In genomic region chr9:129102791-129103594, GRCh38 we compare ENCODE assay signal across 8 cellular contexts. TPM values are rescaled to one million over a fixed set of nuclear protein-coding genes. Genes with fewer than 3 reads are reported as not detected.
DNase-seq lines count a peak whose midpoint lies in the region; ATAC-seq and TF ChIP-seq lines count a peak whose summit lies in the region.

No MANE protein-coding gene starts in this region.

- H3K27ac Mint-ChIP-seq in activated T-cell treated with anti-CD3 and anti-CD28 coated beads, Interleukin-2, amount 50 U/mL, for 24 hours: no peak overlapping the region
- no peak overlapping the region for H3K27ac Mint-ChIP-seq in glutamatergic neuron (ENCODE audit: unreplicated experiment)
- no peak overlapping the region for H3K27ac Mint-ChIP-seq in CD8-positive, alpha-beta T cell

- no peaks in the 10 kb centered on the region for H3K4me1 ChIP-seq in CD8-positive, alpha-beta T cell (ENCODE audit: insufficient read depth, low read length)

- intact Hi-C loops in sciatic nerve (cut with DNase I): no loop called here
- intact Hi-C loops in CD8-positive, alpha-beta T cell (cut with DNase I, micrococcal nuclease): no loop called here

- no peaks in the 10 kb centered on the region for H3K4me1 Mint-ChIP-seq in activated T-cell treated with anti-CD3 and anti-CD28 coated beads, Interleukin-2, amount 50 U/mL, for 24 hours (ENCODE audit: low read depth)
- H3K4me1 Mint-ChIP-seq in glutamatergic neuron (ENCODE audit: low read depth, unreplicated experiment): no peaks in the 10 kb centered on the region
- no peaks in the 10 kb centered on the region for H3K4me1 Mint-ChIP-seq in CD8-positive, alpha-beta T cell (ENCODE audit: low read depth)

- H3K36me3 Mint-ChIP-seq in activated T-cell treated with anti-CD3 and anti-CD28 coated beads, Interleukin-2, amount 50 U/mL, for 24 hours (ENCODE audit: low read depth): no peaks in the 10 kb centered on the region
- no peaks in the 10 kb centered on the region for H3K36me3 Mint-ChIP-seq in glutamatergic neuron (ENCODE audit: unreplicated experiment)
- H3K36me3 Mint-ChIP-seq in CD8-positive, alpha-beta T cell: peaks cover 4% of the 10 kb centered on the region

- ATAC-seq in sciatic nerve (peak; percentile 52), GM18498 (IDR thresholded peaks at IDR 0.05; ENCODE audit: unreplicated experiment) (no peak)
- no peak for ATAC-seq in CD8-positive, alpha-beta T cell

- H3K27me3 ChIP-seq in CD8-positive, alpha-beta T cell (ENCODE audit: insufficient read depth, low read length): no peaks in the 10 kb centered on the region

- POLR2A ChIA-PET in CD8-positive, alpha-beta T cell (lab: Charles Lee): interaction anchor here (0.5 kb wide), 1 partner anchor 387 kb away, joined by 3 read pairs; no protein-coding TSS in a partner anchor

- H3K27ac ChIP-seq in VCaP: no peak overlapping the region
- no peak overlapping the region for H3K27ac ChIP-seq in CD8-positive, alpha-beta T cell (ENCODE audit: low read depth, low read length)

- no peaks in the 10 kb centered on the region for H3K9me3 ChIP-seq in CD8-positive, alpha-beta T cell (ENCODE audit: low read length)

- H3K4me3 ChIP-seq in CD8-positive, alpha-beta T cell (ENCODE audit: low read depth, low read length): no peak overlapping the region

- no peaks in the 10 kb centered on the region for H3K9me3 Mint-ChIP-seq in activated T-cell treated with anti-CD3 and anti-CD28 coated beads, Interleukin-2, amount 50 U/mL, for 24 hours
- peaks cover 2% of the 10 kb centered on the region for H3K9me3 Mint-ChIP-seq in glutamatergic neuron (ENCODE audit: unreplicated experiment)
- no peaks in the 10 kb centered on the region for H3K9me3 Mint-ChIP-seq in CD8-positive, alpha-beta T cell

- TF ChIP-seq CTCF in VCaP (conservative IDR thresholded peaks at IDR 0.05): peak; percentile 65
- peak; percentile 53 for TF ChIP-seq CTCF in glutamatergic neuron (IDR thresholded peaks at IDR 0.05; ENCODE audit: partially characterized antibody, unreplicated experiment)
- no peak for TF ChIP-seq CTCF in CD8-positive, alpha-beta T cell (IDR thresholded peaks at IDR 0.05)

- no peak overlapping the region for H3K4me3 Mint-ChIP-seq in activated T-cell treated with anti-CD3 and anti-CD28 coated beads, Interleukin-2, amount 50 U/mL, for 24 hours
- no peak overlapping the region for H3K4me3 Mint-ChIP-seq in glutamatergic neuron (ENCODE audit: unreplicated experiment)
- no peak overlapping the region for H3K4me3 Mint-ChIP-seq in CD8-positive, alpha-beta T cell

- H3K36me3 ChIP-seq in CD8-positive, alpha-beta T cell (ENCODE audit: insufficient read depth, low read length): no peaks in the 10 kb centered on the region

- CTCF ChIA-PET in CD8-positive, alpha-beta T cell (lab: Charles Lee): interaction anchor here (1.4 kb wide), 1 partner anchor 29 kb away, joined by 4 read pairs; no protein-coding TSS in a partner anchor

- no peaks in the 10 kb centered on the region for H3K27me3 Mint-ChIP-seq in activated T-cell treated with anti-CD3 and anti-CD28 coated beads, Interleukin-2, amount 50 U/mL, for 24 hours
- H3K27me3 Mint-ChIP-seq in glutamatergic neuron (ENCODE audit: unreplicated experiment): peaks cover 7% of the 10 kb centered on the region
- no peaks in the 10 kb centered on the region for H3K27me3 Mint-ChIP-seq in CD8-positive, alpha-beta T cell (ENCODE audit: low read depth)

- DNase-seq in activated T-cell treated with anti-CD3 and anti-CD28 coated beads, Interleukin-2, amount 50 U/mL, for 24 hours: peak; percentile 39
- DNase-seq in activated T-cell treated with anti-CD3 and anti-CD28 coated beads, Interleukin-2, amount 50 U/mL, for 1 hour: no peak
- DNase-seq in MV-4-11 (lab: John Stamatoyannopoulos, UW) (peak; percentile 51), glutamatergic neuron (peak; percentile 58), sciatic nerve (ENCODE audit: low spot score) (no peak)
- no peak for DNase-seq in CD8-positive, alpha-beta T cell

RNA-seq across cellular contexts. Expression of gene CRAT, which starts 7.6 kb away (rescaled TPM):
- total RNA-seq in glutamatergic neuron (ENCODE audit: unreplicated experiment) (95.8 TPM), sciatic nerve (37.4 TPM)
- total RNA-seq in CD8-positive, alpha-beta T cell: 1 to 10 TPM; 5.6 to 6.3 TPM

RNA-seq across cellular contexts. Expression of gene PTPA, which starts 8.2 kb away (rescaled TPM):
- total RNA-seq in glutamatergic neuron (ENCODE audit: unreplicated experiment) (166 TPM), sciatic nerve (78.2 TPM)
- total RNA-seq in CD8-positive, alpha-beta T cell: 10 to 100 TPM; 24.7 to 26.8 TPM

RNA-seq across cellular contexts. Expression of gene DOLPP1, which starts 22.1 kb away (rescaled TPM):
- 44.2 TPM for total RNA-seq in glutamatergic neuron (ENCODE audit: unreplicated experiment)
- 10.3 TPM for total RNA-seq in sciatic nerve
- 1 to 10 TPM; 4.6 to 5.1 TPM for total RNA-seq in CD8-positive, alpha-beta T cell

Comparison
In these comparisons a context has a peak if more than half of its experiments do, and no peak if none do; other contexts are left out.
1. DNase-seq: peak in activated T-cell treated with anti-CD3 and anti-CD28 coated beads, Interleukin-2, amount 50 U/mL, for 24 hours (single experiment), MV-4-11 (single experiment) and glutamatergic neuron (single experiment); none in activated T-cell treated with anti-CD3 and anti-CD28 coated beads, Interleukin-2, amount 50 U/mL, for 1 hour (single experiment), sciatic nerve (single experiment) and CD8-positive, alpha-beta T cell (0 of 7).